ENCODE assay signal across 9 cellular contexts in genomic region chr1:182807907-182808306, GRCh38.
"Had no signal": no experiment of that assay in that cellular context is flagged by ENCODE, and none has a peak within 500 bp of the region (broad histone marks: within the 10 kb centered on the region; RNA-seq: fewer than 3 reads in every experiment).

No MANE protein-coding gene starts in this region.

- H3K4me1 Mint-ChIP-seq: IgD-negative memory B cell had no signal

- H3K9me3 Mint-ChIP-seq: HFFc6, IgD-negative memory B cell had no signal

- DNase-seq: GOT3, H7, HFFc6 had no signal

- H3K27ac Mint-ChIP-seq: HFFc6, IgD-negative memory B cell had no signal

- H3K4me3 ChIP-seq: GM23248, HAP-1 had no signal

- H3K9me3 ChIP-seq: HAP-1 had no signal

- ATAC-seq: HCT116, HepG2 had no signal

- H3K36me3 ChIP-seq: HAP-1 had no signal

- H3K4me1 ChIP-seq: HAP-1 had no signal

- H3K27me3 Mint-ChIP-seq: IgD-negative memory B cell had no signal

- H3K4me3 Mint-ChIP-seq: HFFc6, IgD-negative memory B cell had no signal

- H3K27ac ChIP-seq: GM23248, HL-60 had no signal
